8 cellular contexts compared by ENCODE assay signal in the genomic region with DNA sequence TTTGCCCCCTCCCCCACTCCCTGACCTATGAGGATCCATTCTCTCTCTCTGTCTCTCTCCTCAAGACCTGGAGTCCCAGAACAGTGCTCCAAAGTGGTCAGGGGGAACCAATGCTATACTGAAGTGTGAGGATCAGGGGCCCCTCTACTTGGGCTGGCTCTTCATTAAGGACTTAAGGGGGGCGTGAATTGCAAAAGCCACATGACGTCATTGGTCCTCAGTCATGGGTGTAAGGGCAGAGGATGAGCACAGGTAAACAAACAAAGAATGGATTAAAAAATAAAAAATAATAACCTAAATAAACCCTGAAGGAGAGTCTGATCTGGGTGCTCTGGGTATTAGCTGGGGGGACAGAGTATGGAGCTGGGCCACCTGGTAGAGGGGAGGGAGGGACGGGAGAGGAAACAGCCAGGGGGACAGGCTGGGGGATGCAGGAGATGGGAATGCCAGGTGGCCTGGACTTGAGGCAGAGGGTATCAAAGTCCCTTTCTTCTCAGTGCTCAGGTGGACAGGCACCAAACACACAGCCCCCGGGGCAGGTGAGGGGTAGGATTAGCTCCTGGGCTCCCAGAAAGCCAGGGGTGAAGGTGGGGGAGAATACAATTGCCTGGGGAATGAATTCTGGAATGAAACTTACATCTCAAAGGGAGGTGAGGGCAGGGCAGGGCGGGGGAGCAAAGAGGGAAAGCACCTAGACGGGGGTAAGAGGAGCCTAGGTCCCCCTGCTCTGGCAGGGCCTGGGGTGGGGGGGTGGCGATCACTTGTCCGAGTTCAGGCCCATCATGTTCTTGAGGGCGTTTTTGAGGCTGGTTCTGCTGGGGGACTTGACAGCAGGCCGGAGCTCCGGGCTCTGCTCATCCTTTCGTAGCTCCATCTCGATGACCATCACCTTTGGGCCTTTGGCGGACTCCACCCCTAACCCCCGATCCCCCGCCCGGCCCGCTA. TPM values are rescaled to one million over a fixed set of nuclear protein-coding genes. Genes with fewer than 3 reads are reported as not detected.
A peak's percentile ranks its signal among the peaks of the same experiment; 100 is the strongest.
DNase-seq lines count a peak whose midpoint lies in the region; ATAC-seq and TF ChIP-seq lines count a peak whose summit lies in the region.

No MANE protein-coding gene starts in this region.

- TF ChIP-seq CTCF in liver (IDR thresholded peaks at IDR 0.05; ENCODE audit: low read depth, low read length, missing input control), result no peak

- ATAC-seq in HG02981 (IDR thresholded peaks at IDR 0.05; ENCODE audit: unreplicated experiment), result no peak

- intact Hi-C loops in activated CD4-positive, alpha-beta T cell treated with anti-CD3 and anti-CD28 coated beads, Interleukin-2, amount 10 ng/mL, durations not matched to agents 24 days and 14 days (cut with micrococcal nuclease), result no loop called here

- peaks cover 38% of the 10 kb centered on the region for H3K4me1 Mint-ChIP-seq in activated CD4-positive, alpha-beta T cell treated with anti-CD3 and anti-CD28 coated beads, Interleukin-2, amount 10 ng/mL, durations not matched to agents 24 days and 14 days

- H3K27me3 Mint-ChIP-seq in activated CD4-positive, alpha-beta T cell treated with anti-CD3 and anti-CD28 coated beads, Interleukin-2, amount 10 ng/mL, durations not matched to agents 24 days and 14 days, result no peaks in the 10 kb centered on the region

- peak overlapping the region; percentile 99 for H3K4me3 Mint-ChIP-seq in activated CD4-positive, alpha-beta T cell treated with anti-CD3 and anti-CD28 coated beads, Interleukin-2, amount 10 ng/mL, durations not matched to agents 24 days and 14 days

- no peak for DNase-seq in activated CD4-positive, alpha-beta T cell treated with anti-CD3 and anti-CD28 coated beads, Interleukin-2, amount 10 ng/mL, durations not matched to agents 24 days and 14 days
- DNase-seq in activated CD4-positive, alpha-beta T cell treated with anti-CD3 and anti-CD28 coated beads, Interleukin-2, amount 50 U/mL, for 4 hours, result no peak
- DNase-seq in NCI-H2171 (lab: John Stamatoyannopoulos, UW), result no peak
- DNase-seq in DMS53 (lab: John Stamatoyannopoulos, UW), result no peak

- H3K4me1 ChIP-seq in liver (ENCODE audit: control insufficient read depth in 4 of 4, insufficient read depth in 4 of 4, low read length in 3 of 4) (peaks cover 7 to 19% (median 12%) of the 10 kb centered on the region in 4 donors), thymus (ENCODE audit: control insufficient read depth, insufficient read depth, low read length) (peaks cover 13% of the 10 kb centered on the region)

- H3K36me3 Mint-ChIP-seq in activated CD4-positive, alpha-beta T cell treated with anti-CD3 and anti-CD28 coated beads, Interleukin-2, amount 10 ng/mL, durations not matched to agents 24 days and 14 days (ENCODE audit: low read depth), result peaks cover 6% of the 10 kb centered on the region

- no peak for TF ChIP-seq RAD21 in liver (IDR thresholded peaks at IDR 0.05)

- H3K27ac ChIP-seq in angular gyrus (ENCODE audit: low read depth, low read length) (peak overlapping the region; percentile 56), liver (ENCODE audit: low read depth in 1 of 2, low read length in 2 of 2) (peak overlapping the region; percentile 45 to 58), thymus (ENCODE audit: low read depth) (peak overlapping the region; percentile 68)

- 13% methylated on average over 18 of the region's 18 CpGs for WGBS in liver
- whole genome bisulfite sequencing in thymus, result 8% methylated on average over 18 of the region's 18 CpGs

- H3K27ac Mint-ChIP-seq in activated CD4-positive, alpha-beta T cell treated with anti-CD3 and anti-CD28 coated beads, Interleukin-2, amount 10 ng/mL, durations not matched to agents 24 days and 14 days, result peak overlapping the region; percentile 92

- peak overlapping the region; percentile 68 to 94 (median 72) for H3K4me3 ChIP-seq in liver (ENCODE audit: low read depth in 1 of 3, low read length in 3 of 3)
- H3K4me3 ChIP-seq in thymus (ENCODE audit: low read length), result peak overlapping the region; percentile 90

- H3K9me3 Mint-ChIP-seq in activated CD4-positive, alpha-beta T cell treated with anti-CD3 and anti-CD28 coated beads, Interleukin-2, amount 10 ng/mL, durations not matched to agents 24 days and 14 days, result no peaks in the 10 kb centered on the region

- peaks cover 0 to 2% (median 0%) of the 10 kb centered on the region in 4 donors for H3K36me3 ChIP-seq in liver (ENCODE audit: control insufficient read depth in 4 of 4, insufficient read depth in 3 of 4, low read depth in 1 of 4, low read length in 3 of 4)
- no peaks in the 10 kb centered on the region for H3K36me3 ChIP-seq in thymus (ENCODE audit: control insufficient read depth, insufficient read depth)

- no peaks in the 10 kb centered on the region for H3K27me3 ChIP-seq in liver (ENCODE audit: control insufficient read depth in 4 of 4, insufficient read depth in 4 of 4, low read length in 3 of 4)
- peaks cover 2% of the 10 kb centered on the region for H3K27me3 ChIP-seq in thymus (ENCODE audit: control insufficient read depth, insufficient read depth)

- H3K9me3 ChIP-seq in liver (ENCODE audit: control insufficient read depth in 4 of 4, low read length in 3 of 4) (no peaks in the 10 kb centered on the region), thymus (ENCODE audit: control insufficient read depth) (no peaks in the 10 kb centered on the region)

- H3K9ac ChIP-seq in liver (ENCODE audit: low read depth in 1 of 2, low read length in 2 of 2), result peak overlapping the region; percentile 63

TF ChIP-seq in liver, 16 proteins besides CTCF, POLR2A, EP300 and RAD21:
- TF ChIP-seq YY1 (IDR thresholded peaks at IDR 0.05), result no peak
- TF ChIP-seq, protein P1, sequence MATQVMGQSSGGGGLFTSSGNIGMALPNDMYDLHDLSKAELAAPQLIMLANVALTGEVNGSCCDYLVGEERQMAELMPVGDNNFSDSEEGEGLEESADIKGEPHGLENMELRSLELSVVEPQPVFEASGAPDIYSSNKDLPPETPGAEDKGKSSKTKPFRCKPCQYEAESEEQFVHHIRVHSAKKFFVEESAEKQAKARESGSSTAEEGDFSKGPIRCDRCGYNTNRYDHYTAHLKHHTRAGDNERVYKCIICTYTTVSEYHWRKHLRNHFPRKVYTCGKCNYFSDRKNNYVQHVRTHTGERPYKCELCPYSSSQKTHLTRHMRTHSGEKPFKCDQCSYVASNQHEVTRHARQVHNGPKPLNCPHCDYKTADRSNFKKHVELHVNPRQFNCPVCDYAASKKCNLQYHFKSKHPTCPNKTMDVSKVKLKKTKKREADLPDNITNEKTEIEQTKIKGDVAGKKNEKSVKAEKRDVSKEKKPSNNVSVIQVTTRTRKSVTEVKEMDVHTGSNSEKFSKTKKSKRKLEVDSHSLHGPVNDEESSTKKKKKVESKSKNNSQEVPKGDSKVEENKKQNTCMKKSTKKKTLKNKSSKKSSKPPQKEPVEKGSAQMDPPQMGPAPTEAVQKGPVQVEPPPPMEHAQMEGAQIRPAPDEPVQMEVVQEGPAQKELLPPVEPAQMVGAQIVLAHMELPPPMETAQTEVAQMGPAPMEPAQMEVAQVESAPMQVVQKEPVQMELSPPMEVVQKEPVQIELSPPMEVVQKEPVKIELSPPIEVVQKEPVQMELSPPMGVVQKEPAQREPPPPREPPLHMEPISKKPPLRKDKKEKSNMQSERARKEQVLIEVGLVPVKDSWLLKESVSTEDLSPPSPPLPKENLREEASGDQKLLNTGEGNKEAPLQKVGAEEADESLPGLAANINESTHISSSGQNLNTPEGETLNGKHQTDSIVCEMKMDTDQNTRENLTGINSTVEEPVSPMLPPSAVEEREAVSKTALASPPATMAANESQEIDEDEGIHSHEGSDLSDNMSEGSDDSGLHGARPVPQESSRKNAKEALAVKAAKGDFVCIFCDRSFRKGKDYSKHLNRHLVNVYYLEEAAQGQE (IDR thresholded peaks at IDR 0.05), result no peak
- TF ChIP-seq, protein P2, sequence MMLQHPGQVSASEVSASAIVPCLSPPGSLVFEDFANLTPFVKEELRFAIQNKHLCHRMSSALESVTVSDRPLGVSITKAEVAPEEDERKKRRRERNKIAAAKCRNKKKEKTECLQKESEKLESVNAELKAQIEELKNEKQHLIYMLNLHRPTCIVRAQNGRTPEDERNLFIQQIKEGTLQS (IDR thresholded peaks at IDR 0.05), result no peak
- no peak for TF ChIP-seq FOXA2 (IDR thresholded peaks at IDR 0.05)
- TF ChIP-seq HNF4A (conservative IDR thresholded peaks at IDR 0.05), result no peak
- TF ChIP-seq, protein P3, sequence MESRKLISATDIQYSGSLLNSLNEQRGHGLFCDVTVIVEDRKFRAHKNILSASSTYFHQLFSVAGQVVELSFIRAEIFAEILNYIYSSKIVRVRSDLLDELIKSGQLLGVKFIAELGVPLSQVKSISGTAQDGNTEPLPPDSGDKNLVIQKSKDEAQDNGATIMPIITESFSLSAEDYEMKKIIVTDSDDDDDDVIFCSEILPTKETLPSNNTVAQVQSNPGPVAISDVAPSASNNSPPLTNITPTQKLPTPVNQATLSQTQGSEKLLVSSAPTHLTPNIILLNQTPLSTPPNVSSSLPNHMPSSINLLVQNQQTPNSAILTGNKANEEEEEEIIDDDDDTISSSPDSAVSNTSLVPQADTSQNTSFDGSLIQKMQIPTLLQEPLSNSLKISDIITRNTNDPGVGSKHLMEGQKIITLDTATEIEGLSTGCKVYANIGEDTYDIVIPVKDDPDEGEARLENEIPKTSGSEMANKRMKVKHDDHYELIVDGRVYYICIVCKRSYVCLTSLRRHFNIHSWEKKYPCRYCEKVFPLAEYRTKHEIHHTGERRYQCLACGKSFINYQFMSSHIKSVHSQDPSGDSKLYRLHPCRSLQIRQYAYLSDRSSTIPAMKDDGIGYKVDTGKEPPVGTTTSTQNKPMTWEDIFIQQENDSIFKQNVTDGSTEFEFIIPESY (IDR thresholded peaks at IDR 0.05), result no peak

RNA-seq across cellular contexts. Expression of a gene that starts 4.6 kb away (rescaled TPM):
- total RNA-seq in activated CD4-positive, alpha-beta T cell treated with anti-CD3 and anti-CD28 coated beads, Interleukin-2, amount 10 ng/mL, durations not matched to agents 24 days and 14 days, result 2.8 and 3.0 TPM in 2 replicates
- 1 to 10 TPM in 1 of 2 donors, under 1 TPM in 1; 0.37 to 1.0 TPM for total RNA-seq in liver
- polyA plus RNA-seq in liver (1 to 10 TPM in 1 of 2 donors, under 1 TPM in 1; 0.97 to 7.4 TPM), thymus (4.5 TPM)

RNA-seq across cellular contexts. Expression of a gene that starts 9.0 kb away (rescaled TPM):
- total RNA-seq in activated CD4-positive, alpha-beta T cell treated with anti-CD3 and anti-CD28 coated beads, Interleukin-2, amount 10 ng/mL, durations not matched to agents 24 days and 14 days, result 174 and 182 TPM in 2 replicates
- 100 to 1,000 TPM in 1 of 2 donors, 10 to 100 TPM in 1; 44.3 to 116 TPM for total RNA-seq in liver
- polyA plus RNA-seq in liver, result 100 to 1,000 TPM in 1 of 2 donors, 10 to 100 TPM in 1; 77.7 to 247 TPM
- polyA plus RNA-seq in thymus, result 93.5 TPM

RNA-seq across cellular contexts. Expression of a gene that starts 46.7 kb away (rescaled TPM):
- total RNA-seq in activated CD4-positive, alpha-beta T cell treated with anti-CD3 and anti-CD28 coated beads, Interleukin-2, amount 10 ng/mL, durations not matched to agents 24 days and 14 days, result 0.14 TPM in 1 of 2 replicates, not detected in the other
- total RNA-seq in liver, result 1 to 10 TPM; 5.9 to 8.7 TPM
- 1 to 10 TPM; 1.1 to 4.1 TPM for polyA plus RNA-seq in liver
- polyA plus RNA-seq in thymus, result 8.9 TPM
